8 cellular contexts compared by ENCODE assay signal in the genomic region with DNA sequence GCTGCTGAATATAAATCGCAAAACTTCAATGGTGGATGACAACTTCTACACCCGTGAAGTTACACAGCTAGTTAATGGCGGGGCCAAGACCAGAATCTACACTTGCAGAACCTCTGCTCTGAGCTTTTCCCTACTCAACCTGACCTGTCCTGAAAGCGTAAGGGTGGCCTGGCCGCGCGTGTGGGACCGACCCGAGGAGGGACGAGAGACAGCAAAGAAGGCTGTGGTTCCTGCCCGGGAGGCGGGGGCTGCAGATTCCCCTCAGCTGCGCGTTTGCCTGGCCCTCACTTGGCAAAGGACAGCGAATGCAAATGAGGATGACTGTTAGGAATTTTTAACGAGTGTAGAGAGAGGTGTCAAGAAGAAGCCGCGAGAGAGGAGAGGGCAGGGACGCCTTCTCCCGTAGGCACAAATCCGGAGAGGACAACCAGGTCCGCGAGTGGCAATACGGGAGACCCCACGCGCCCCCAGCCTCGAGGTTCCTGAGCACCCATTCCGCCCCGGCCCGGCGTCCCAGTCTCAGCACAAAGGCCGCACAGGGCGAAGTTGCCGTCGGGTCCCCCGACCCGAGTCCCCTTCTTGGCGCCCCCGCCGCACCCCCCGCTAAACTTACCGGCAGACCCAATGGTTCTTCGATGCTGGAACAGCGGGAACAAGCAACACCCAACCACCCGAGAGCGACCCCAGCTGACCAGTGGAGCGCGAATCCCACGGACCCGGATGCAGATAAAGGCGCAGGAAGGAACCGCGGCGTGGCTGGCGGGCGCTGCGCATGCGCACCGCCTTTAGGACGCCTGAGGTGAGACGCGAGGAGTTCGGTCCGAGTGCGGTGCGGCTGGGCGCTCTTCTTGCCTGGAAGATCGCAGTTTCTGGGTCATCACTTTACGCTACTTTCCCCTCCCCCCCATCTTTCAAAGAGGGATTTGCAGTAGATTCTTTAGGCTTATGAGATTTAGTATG. TPM values are rescaled to one million over a fixed set of nuclear protein-coding genes. Genes with fewer than 3 reads are reported as not detected.
DNase-seq lines count a peak whose midpoint lies in the region; ATAC-seq and TF ChIP-seq lines count a peak whose summit lies in the region.

A gene (minus strand): TSS at position 696 of the 960 bp plus-strand sequence. CDS start 4,349 bp downstream, outside the sequence.

- H3K27me3 ChIP-seq in GM23338 (ENCODE audit: insufficient read depth): peaks cover 19% of the 10 kb centered on the region

- H3K9me3 Mint-ChIP-seq in GM23338 (no peaks in the 10 kb centered on the region; the same call in 2 of the 3 replicates), nephron progenitor cell (no peaks in the 10 kb centered on the region)
- no peaks in the 10 kb centered on the region for H3K9me3 Mint-ChIP-seq in stimulated activated naive CD8-positive, alpha-beta T cell treated with anti-CD3 and anti-CD28 coated beads, Interleukin-15, amount 100 ng/mL, for 72 hours

- CTCF ChIA-PET in RWPE1 (lab: Yijun Ruan, JAX): interaction anchor here (0.6 to 1.1 kb wide), 3 partner anchors 12 to 67 kb away, joined by 3 to 6 read pairs (median 4); no protein-coding TSS in a partner anchor

- peak within 1 kb of the TSS; percentile 84 for H3K4me2 ChIP-seq in GM23338

- peak; percentile 93 for DNase-seq in Daoy (ENCODE audit: low read depth)
- DNase-seq in GM23338 (ENCODE audit: low spot score): peak; percentile 88
- peak; percentile 90 for DNase-seq in LHCN-M2 (ENCODE audit: low read depth)
- peak; percentile 88 for DNase-seq in RWPE1 (ENCODE audit: low spot score)
- peak; percentile 73 for DNase-seq in activated effector memory CD4-positive, alpha-beta T cell treated with Interleukin-2 at 50 U/mL for 16 hours
- peak; percentile 81 for DNase-seq in fibroblast of the conjunctiva (ENCODE audit: low read depth)
- DNase-seq in nephron progenitor cell: peak; percentile 84
- peak; percentile 74 to 84 for DNase-seq in stimulated activated naive CD8-positive, alpha-beta T cell treated with anti-CD3 and anti-CD28 coated beads, Interleukin-15, amount 100 ng/mL, for 72 hours

- no peaks in the 10 kb centered on the region for H3K36me3 ChIP-seq in GM23338 (ENCODE audit: insufficient read depth)

- H3K4me3 ChIP-seq in GM23338: peak within 1 kb of the TSS; percentile 62

- peak within 1 kb of the TSS; percentile 95 for H2AFZ ChIP-seq in GM23338

- H3K4me1 ChIP-seq in GM23338 (ENCODE audit: insufficient read depth): peaks cover 7% of the 10 kb centered on the region

- H3K36me3 Mint-ChIP-seq in GM23338 (ENCODE audit: low read depth): no peaks in the 10 kb centered on the region
- H3K36me3 Mint-ChIP-seq in nephron progenitor cell (ENCODE audit: low read depth): no peaks in the 10 kb centered on the region

- H3F3A ChIP-seq in GM23338 (replicated peaks; ENCODE audit: low read depth): no peaks in the 10 kb centered on the region

- H3K27ac ChIP-seq in GM23338 (ENCODE audit: low read depth) (no peak within 1 kb of the TSS), RWPE1 (peak within 1 kb of the TSS; percentile 89)

- H4K20me1 ChIP-seq in GM23338 (replicated peaks; ENCODE audit: insufficient read depth): no peaks in the 10 kb centered on the region; the same call in 1 of the 2 replicates

- H3K4me3 Mint-ChIP-seq in GM23338: peak within 1 kb of the TSS; percentile 93
- peak within 1 kb of the TSS; percentile 99 for H3K4me3 Mint-ChIP-seq in nephron progenitor cell
- H3K4me3 Mint-ChIP-seq in stimulated activated naive CD8-positive, alpha-beta T cell treated with anti-CD3 and anti-CD28 coated beads, Interleukin-15, amount 100 ng/mL, for 72 hours: peak within 1 kb of the TSS; percentile 96 to 99

- peak in 1 of 2 experiments; percentile 44; a peak in 2 of 4 replicates for TF ChIP-seq CTCF in GM23338 (conservative IDR thresholded peaks at IDR 0.05; ENCODE audit: low read depth in 2 of 2)
- peak; percentile 29; the same call in 1 of the 2 replicates for TF ChIP-seq CTCF in RWPE1 (conservative IDR thresholded peaks at IDR 0.05; ENCODE audit: low read depth)
- no peak for TF ChIP-seq CTCF in nephron progenitor cell (IDR thresholded peaks at IDR 0.05)

- H3K27me3 Mint-ChIP-seq in GM23338 (ENCODE audit: insufficient read depth, low read depth, poor library complexity): peaks cover 6% of the 10 kb centered on the region
- peaks cover 12% of the 10 kb centered on the region for H3K27me3 Mint-ChIP-seq in nephron progenitor cell (ENCODE audit: low read depth, poor library complexity)
- H3K27me3 Mint-ChIP-seq in stimulated activated naive CD8-positive, alpha-beta T cell treated with anti-CD3 and anti-CD28 coated beads, Interleukin-15, amount 100 ng/mL, for 72 hours: no peaks in the 10 kb centered on the region

- H3K9me2 ChIP-seq in GM23338 (ENCODE audit: insufficient read depth): no peaks in the 10 kb centered on the region

- peaks cover 39% of the 10 kb centered on the region for H3K79me2 ChIP-seq in GM23338 (replicated peaks; ENCODE audit: insufficient read depth)

- peaks cover 17% of the 10 kb centered on the region; the same call in 2 of the 3 replicates for H3K4me1 Mint-ChIP-seq in GM23338
- H3K4me1 Mint-ChIP-seq in nephron progenitor cell: peaks cover 32% of the 10 kb centered on the region
- H3K4me1 Mint-ChIP-seq in stimulated activated naive CD8-positive, alpha-beta T cell treated with anti-CD3 and anti-CD28 coated beads, Interleukin-15, amount 100 ng/mL, for 72 hours: peaks cover 34% of the 10 kb centered on the region

- ATAC-seq in GM23338: peak; percentile 91
- peak; percentile 94 for ATAC-seq in stimulated activated naive CD8-positive, alpha-beta T cell treated with anti-CD3 and anti-CD28 coated beads, Interleukin-15, amount 100 ng/mL, for 72 hours

- POLR2A ChIA-PET in RWPE1 (lab: Yijun Ruan, JAX; ENCODE audit: low non-redundant PET): no interaction called here

- peak within 1 kb of the TSS; percentile 87 for H3K27ac Mint-ChIP-seq in GM23338
- H3K27ac Mint-ChIP-seq in nephron progenitor cell: peak within 1 kb of the TSS; percentile 96
- H3K27ac Mint-ChIP-seq in stimulated activated naive CD8-positive, alpha-beta T cell treated with anti-CD3 and anti-CD28 coated beads, Interleukin-15, amount 100 ng/mL, for 72 hours: peak within 1 kb of the TSS; percentile 97 to 98

TF ChIP-seq in GM23338, 12 proteins besides CTCF, POLR2A, EP300 and RAD21:
- TF ChIP-seq EZH2 (IDR thresholded peaks at IDR 0.05; ENCODE audit: low read depth, unreplicated experiment) (no peak), STAT1 (IDR thresholded peaks at IDR 0.05; ENCODE audit: unreplicated experiment) (no peak), EZH2phosphoT487 (IDR thresholded peaks at IDR 0.05; ENCODE audit: unreplicated experiment) (no peak), CREB1 (CRISPR knock-in tag; IDR thresholded peaks at IDR 0.05; ENCODE audit: low read depth) (no peak), POLR2AphosphoS5 (IDR thresholded peaks at IDR 0.05; ENCODE audit: low read depth) (peak; percentile 76), JUNB (IDR thresholded peaks at IDR 0.05; ENCODE audit: unreplicated experiment) (no peak), ZNF114 (CRISPR knock-in tag; IDR thresholded peaks at IDR 0.05) (no peak)
- TF ChIP-seq, protein P1, sequence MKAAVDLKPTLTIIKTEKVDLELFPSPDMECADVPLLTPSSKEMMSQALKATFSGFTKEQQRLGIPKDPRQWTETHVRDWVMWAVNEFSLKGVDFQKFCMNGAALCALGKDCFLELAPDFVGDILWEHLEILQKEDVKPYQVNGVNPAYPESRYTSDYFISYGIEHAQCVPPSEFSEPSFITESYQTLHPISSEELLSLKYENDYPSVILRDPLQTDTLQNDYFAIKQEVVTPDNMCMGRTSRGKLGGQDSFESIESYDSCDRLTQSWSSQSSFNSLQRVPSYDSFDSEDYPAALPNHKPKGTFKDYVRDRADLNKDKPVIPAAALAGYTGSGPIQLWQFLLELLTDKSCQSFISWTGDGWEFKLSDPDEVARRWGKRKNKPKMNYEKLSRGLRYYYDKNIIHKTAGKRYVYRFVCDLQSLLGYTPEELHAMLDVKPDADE (IDR thresholded peaks at IDR 0.05): no peak

RNA-seq across cellular contexts. Expression of the gene that starts here (rescaled TPM):
- total RNA-seq in Daoy (2014; rRNA removed; shearing (Covaris generic)): 24.5 and 25.8 TPM in 2 replicates
- total RNA-seq in GM23338 (2014; rRNA removed; shearing (Covaris generic)): 5.4 and 7.7 TPM in 2 replicates
- 6.4 and 6.6 TPM in 2 replicates for polyA plus RNA-seq in GM23338 (2016; fragmentation: Nextera tagmentation; extraction: Ambion mirVana)
- 32.3 and 34.0 TPM in 2 replicates for total RNA-seq in LHCN-M2 (2014; rRNA removed)
- 10.1 TPM for polyA plus RNA-seq in LHCN-M2 (2012)
